ENCODE assay signal across 1 cellular context in genomic region chr5:159331099-159331973, GRCh38.
TF ChIP-seq lines count a peak whose summit lies in the region.

No MANE protein-coding gene starts in this region.

TF ChIP-seq in HepG2, 621 proteins besides CTCF, POLR2A, EP300 and RAD21 (continued from another document):
- TF ChIP-seq, protein P1, sequence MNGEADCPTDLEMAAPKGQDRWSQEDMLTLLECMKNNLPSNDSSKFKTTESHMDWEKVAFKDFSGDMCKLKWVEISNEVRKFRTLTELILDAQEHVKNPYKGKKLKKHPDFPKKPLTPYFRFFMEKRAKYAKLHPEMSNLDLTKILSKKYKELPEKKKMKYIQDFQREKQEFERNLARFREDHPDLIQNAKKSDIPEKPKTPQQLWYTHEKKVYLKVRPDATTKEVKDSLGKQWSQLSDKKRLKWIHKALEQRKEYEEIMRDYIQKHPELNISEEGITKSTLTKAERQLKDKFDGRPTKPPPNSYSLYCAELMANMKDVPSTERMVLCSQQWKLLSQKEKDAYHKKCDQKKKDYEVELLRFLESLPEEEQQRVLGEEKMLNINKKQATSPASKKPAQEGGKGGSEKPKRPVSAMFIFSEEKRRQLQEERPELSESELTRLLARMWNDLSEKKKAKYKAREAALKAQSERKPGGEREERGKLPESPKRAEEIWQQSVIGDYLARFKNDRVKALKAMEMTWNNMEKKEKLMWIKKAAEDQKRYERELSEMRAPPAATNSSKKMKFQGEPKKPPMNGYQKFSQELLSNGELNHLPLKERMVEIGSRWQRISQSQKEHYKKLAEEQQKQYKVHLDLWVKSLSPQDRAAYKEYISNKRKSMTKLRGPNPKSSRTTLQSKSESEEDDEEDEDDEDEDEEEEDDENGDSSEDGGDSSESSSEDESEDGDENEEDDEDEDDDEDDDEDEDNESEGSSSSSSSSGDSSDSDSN (CRISPR knock-in tag; IDR thresholded peaks at IDR 0.05) = 0 out of 2 replicates have a peak, but pooled peaks have one; percentile 44
- TF ChIP-seq MIXL1 (CRISPR knock-in tag; IDR thresholded peaks at IDR 0.05) = no peak
- TF ChIP-seq ZFP91 (CRISPR knock-in tag; IDR thresholded peaks at IDR 0.05; ENCODE audit: borderline replicate concordance) = peak; percentile 51; the same call in 1 of the 2 replicates
- TF ChIP-seq, protein P2, sequence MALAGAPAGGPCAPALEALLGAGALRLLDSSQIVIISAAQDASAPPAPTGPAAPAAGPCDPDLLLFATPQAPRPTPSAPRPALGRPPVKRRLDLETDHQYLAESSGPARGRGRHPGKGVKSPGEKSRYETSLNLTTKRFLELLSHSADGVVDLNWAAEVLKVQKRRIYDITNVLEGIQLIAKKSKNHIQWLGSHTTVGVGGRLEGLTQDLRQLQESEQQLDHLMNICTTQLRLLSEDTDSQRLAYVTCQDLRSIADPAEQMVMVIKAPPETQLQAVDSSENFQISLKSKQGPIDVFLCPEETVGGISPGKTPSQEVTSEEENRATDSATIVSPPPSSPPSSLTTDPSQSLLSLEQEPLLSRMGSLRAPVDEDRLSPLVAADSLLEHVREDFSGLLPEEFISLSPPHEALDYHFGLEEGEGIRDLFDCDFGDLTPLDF (CRISPR knock-in tag; IDR thresholded peaks at IDR 0.05) = no peak
- TF ChIP-seq GATAD2A (CRISPR knock-in tag; IDR thresholded peaks at IDR 0.05) = 0 out of 2 replicates have a peak, but pooled peaks have one; percentile 16
- TF ChIP-seq SALL1 (CRISPR knock-in tag; IDR thresholded peaks at IDR 0.05) = peak; percentile 29
- TF ChIP-seq HMGXB4 (CRISPR knock-in tag; IDR thresholded peaks at IDR 0.05; ENCODE audit: borderline replicate concordance in 1 of 2, low read depth in 1 of 2) = peak; percentile 49 to 54; a peak in 3 of 4 replicates
- TF ChIP-seq KDM5B (CRISPR knock-in tag; IDR thresholded peaks at IDR 0.05; ENCODE audit: borderline replicate concordance) = peak; percentile 24; the same call in 1 of the 2 replicates
- TF ChIP-seq ZEB1 (IDR thresholded peaks at IDR 0.05; ENCODE audit: insufficient replicate concordance, low read depth) = peak; percentile 70
- TF ChIP-seq ZNF501 (CRISPR knock-in tag; IDR thresholded peaks at IDR 0.05) = 0 out of 2 replicates have a peak, but pooled peaks have one; percentile 17
- 0 out of 2 replicates have a peak, but pooled peaks have one; percentile 17 for TF ChIP-seq POGZ (CRISPR knock-in tag; IDR thresholded peaks at IDR 0.05)
- peak; percentile 10; the same call in 1 of the 2 replicates for TF ChIP-seq ARID5B (CRISPR knock-in tag; IDR thresholded peaks at IDR 0.05)
- no peak for TF ChIP-seq ZNF629 (CRISPR knock-in tag; conservative IDR thresholded peaks at IDR 0.05)
- 0 out of 2 replicates have a peak, but pooled peaks have one; percentile 33 for TF ChIP-seq STAG1 (CRISPR knock-in tag; IDR thresholded peaks at IDR 0.05)
- peak; percentile 13 for TF ChIP-seq XRCC5 (optimal IDR thresholded peaks at IDR 0.05; ENCODE audit: low read length)
- TF ChIP-seq MAFF (IDR thresholded peaks at IDR 0.05; ENCODE audit: low read depth, low read length) = no peak
- no peak for TF ChIP-seq KAT7 (CRISPR knock-in tag; IDR thresholded peaks at IDR 0.05; ENCODE audit: borderline replicate concordance)
- 0 out of 2 replicates have a peak, but pooled peaks have one; percentile 53 for TF ChIP-seq ZNF572 (CRISPR knock-in tag; IDR thresholded peaks at IDR 0.05)
- TF ChIP-seq, protein P3, sequence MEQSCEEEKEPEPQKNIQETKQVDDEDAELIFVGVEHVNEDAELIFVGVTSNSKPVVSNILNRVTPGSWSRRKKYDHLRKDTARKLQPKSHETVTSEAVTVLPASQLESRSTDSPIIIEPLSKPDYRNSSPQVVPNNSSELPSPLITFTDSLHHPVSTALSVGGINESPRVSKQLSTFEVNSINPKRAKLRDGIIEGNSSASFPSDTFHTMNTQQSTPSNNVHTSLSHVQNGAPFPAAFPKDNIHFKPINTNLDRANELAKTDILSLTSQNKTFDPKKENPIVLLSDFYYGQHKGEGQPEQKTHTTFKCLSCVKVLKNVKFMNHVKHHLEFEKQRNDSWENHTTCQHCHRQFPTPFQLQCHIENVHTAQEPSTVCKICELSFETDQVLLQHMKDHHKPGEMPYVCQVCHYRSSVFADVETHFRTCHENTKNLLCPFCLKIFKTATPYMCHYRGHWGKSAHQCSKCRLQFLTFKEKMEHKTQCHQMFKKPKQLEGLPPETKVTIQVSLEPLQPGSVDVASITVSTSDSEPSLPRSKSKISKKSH (CRISPR knock-in tag; IDR thresholded peaks at IDR 0.05; ENCODE audit: borderline replicate concordance) = no peak
- no peak for TF ChIP-seq ZNF383 (CRISPR knock-in tag; IDR thresholded peaks at IDR 0.05; ENCODE audit: borderline replicate concordance)
- no peak for TF ChIP-seq GATAD1 (CRISPR knock-in tag; IDR thresholded peaks at IDR 0.05)
- no peak for TF ChIP-seq ATF7-NPFF (CRISPR knock-in tag; IDR thresholded peaks at IDR 0.05; ENCODE audit: low read depth)
- 0 out of 2 replicates have a peak, but pooled peaks have one; percentile 47 for TF ChIP-seq MTF2 (CRISPR knock-in tag; IDR thresholded peaks at IDR 0.05; ENCODE audit: borderline replicate concordance)
- TF ChIP-seq, protein P4, sequence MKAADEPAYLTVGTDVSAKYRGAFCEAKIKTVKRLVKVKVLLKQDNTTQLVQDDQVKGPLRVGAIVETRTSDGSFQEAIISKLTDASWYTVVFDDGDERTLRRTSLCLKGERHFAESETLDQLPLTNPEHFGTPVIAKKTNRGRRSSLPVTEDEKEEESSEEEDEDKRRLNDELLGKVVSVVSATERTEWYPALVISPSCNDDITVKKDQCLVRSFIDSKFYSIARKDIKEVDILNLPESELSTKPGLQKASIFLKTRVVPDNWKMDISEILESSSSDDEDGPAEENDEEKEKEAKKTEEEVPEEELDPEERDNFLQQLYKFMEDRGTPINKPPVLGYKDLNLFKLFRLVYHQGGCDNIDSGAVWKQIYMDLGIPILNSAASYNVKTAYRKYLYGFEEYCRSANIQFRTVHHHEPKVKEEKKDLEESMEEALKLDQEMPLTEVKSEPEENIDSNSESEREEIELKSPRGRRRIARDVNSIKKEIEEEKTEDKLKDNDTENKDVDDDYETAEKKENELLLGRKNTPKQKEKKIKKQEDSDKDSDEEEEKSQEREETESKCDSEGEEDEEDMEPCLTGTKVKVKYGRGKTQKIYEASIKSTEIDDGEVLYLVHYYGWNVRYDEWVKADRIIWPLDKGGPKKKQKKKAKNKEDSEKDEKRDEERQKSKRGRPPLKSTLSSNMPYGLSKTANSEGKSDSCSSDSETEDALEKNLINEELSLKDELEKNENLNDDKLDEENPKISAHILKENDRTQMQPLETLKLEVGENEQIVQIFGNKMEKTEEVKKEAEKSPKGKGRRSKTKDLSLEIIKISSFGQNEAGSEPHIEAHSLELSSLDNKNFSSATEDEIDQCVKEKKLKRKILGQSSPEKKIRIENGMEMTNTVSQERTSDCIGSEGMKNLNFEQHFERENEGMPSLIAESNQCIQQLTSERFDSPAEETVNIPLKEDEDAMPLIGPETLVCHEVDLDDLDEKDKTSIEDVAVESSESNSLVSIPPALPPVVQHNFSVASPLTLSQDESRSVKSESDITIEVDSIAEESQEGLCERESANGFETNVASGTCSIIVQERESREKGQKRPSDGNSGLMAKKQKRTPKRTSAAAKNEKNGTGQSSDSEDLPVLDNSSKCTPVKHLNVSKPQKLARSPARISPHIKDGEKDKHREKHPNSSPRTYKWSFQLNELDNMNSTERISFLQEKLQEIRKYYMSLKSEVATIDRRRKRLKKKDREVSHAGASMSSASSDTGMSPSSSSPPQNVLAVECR (CRISPR knock-in tag; IDR thresholded peaks at IDR 0.05; ENCODE audit: borderline replicate concordance) = peak; percentile 33; the same call in 1 of the 2 replicates
- TF ChIP-seq, protein P5, sequence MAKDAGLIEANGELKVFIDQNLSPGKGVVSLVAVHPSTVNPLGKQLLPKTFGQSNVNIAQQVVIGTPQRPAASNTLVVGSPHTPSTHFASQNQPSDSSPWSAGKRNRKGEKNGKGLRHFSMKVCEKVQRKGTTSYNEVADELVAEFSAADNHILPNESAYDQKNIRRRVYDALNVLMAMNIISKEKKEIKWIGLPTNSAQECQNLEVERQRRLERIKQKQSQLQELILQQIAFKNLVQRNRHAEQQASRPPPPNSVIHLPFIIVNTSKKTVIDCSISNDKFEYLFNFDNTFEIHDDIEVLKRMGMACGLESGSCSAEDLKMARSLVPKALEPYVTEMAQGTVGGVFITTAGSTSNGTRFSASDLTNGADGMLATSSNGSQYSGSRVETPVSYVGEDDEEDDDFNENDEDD (CRISPR knock-in tag; IDR thresholded peaks at IDR 0.05; ENCODE audit: borderline replicate concordance) = 0 out of 2 replicates have a peak, but pooled peaks have one; percentile 24
- no peak for TF ChIP-seq ZFP62 (CRISPR knock-in tag; IDR thresholded peaks at IDR 0.05)
